ENCODE assay signal across 3 cellular contexts in genomic region chr6:34025851-34026250, GRCh38.
TF ChIP-seq lines count a peak whose summit lies in the region.

No MANE protein-coding gene starts in this region.

TF ChIP-seq in SK-N-SH, 30 proteins besides CTCF, POLR2A, EP300 and RAD21:
- TF ChIP-seq GABPA (IDR thresholded peaks at IDR 0.05; ENCODE audit: low read depth), result no peak
- peak; percentile 80 for TF ChIP-seq GATA2 (CRISPR knock-in tag; IDR thresholded peaks at IDR 0.05)
- TF ChIP-seq ZBTB33 (IDR thresholded peaks at IDR 0.05; ENCODE audit: borderline replicate concordance, low read depth), result no peak
- no peak for TF ChIP-seq MXI1 (IDR thresholded peaks at IDR 0.05; ENCODE audit: low read depth, low read length)
- TF ChIP-seq MAX (IDR thresholded peaks at IDR 0.05; ENCODE audit: low read depth), result no peak
- TF ChIP-seq NFIC (IDR thresholded peaks at IDR 0.05; ENCODE audit: borderline replicate concordance), result no peak
- TF ChIP-seq POLR2AphosphoS5 (IDR thresholded peaks at IDR 0.05; ENCODE audit: low read depth, low read length), result no peak
- 0 out of 2 replicates have a peak, but pooled peaks have one; percentile 11 for TF ChIP-seq FOXJ3 (CRISPR knock-in tag; IDR thresholded peaks at IDR 0.05)
- no peak for TF ChIP-seq CHD2 (IDR thresholded peaks at IDR 0.05; ENCODE audit: low read length, partially characterized antibody)
- no peak for TF ChIP-seq RFX5 (IDR thresholded peaks at IDR 0.05; ENCODE audit: low read length)
- TF ChIP-seq USF1 (IDR thresholded peaks at IDR 0.05; ENCODE audit: borderline replicate concordance, low read depth), result no peak
- TF ChIP-seq TEAD4 (IDR thresholded peaks at IDR 0.05; ENCODE audit: borderline replicate concordance, insufficient read depth), result no peak
- TF ChIP-seq SIN3A (IDR thresholded peaks at IDR 0.05; ENCODE audit: borderline replicate concordance, low read depth, low read length), result no peak

TF ChIP-seq in SK-N-SH treated with all-trans-retinoic acid at 6 μM for 48 hours, 23 proteins besides CTCF, POLR2A, EP300 and RAD21:
- TF ChIP-seq PATZ1 (CRISPR knock-in tag; IDR thresholded peaks at IDR 0.05; ENCODE audit: borderline replicate concordance) (no peak), SNAI2 (CRISPR knock-in tag; IDR thresholded peaks at IDR 0.05) (no peak), TOX (CRISPR knock-in tag; IDR thresholded peaks at IDR 0.05; ENCODE audit: borderline replicate concordance) (no peak), OSR1 (CRISPR knock-in tag; IDR thresholded peaks at IDR 0.05) (no peak), CREB5 (CRISPR knock-in tag; IDR thresholded peaks at IDR 0.05; ENCODE audit: low read depth) (no peak), ISL1 (CRISPR knock-in tag; IDR thresholded peaks at IDR 0.05) (no peak), TCF4 (CRISPR knock-in tag; IDR thresholded peaks at IDR 0.05; ENCODE audit: borderline replicate concordance) (no peak), BACH2 (CRISPR knock-in tag; IDR thresholded peaks at IDR 0.05; ENCODE audit: borderline replicate concordance) (no peak), ZNF565 (CRISPR knock-in tag; conservative IDR thresholded peaks at IDR 0.05; ENCODE audit: low read depth) (no peak), PPARA (CRISPR knock-in tag; IDR thresholded peaks at IDR 0.05; ENCODE audit: borderline replicate concordance) (no peak), ESRRG (CRISPR knock-in tag; IDR thresholded peaks at IDR 0.05) (no peak), ZNF70 (CRISPR knock-in tag; IDR thresholded peaks at IDR 0.05) (no peak), ZFP3 (CRISPR knock-in tag; IDR thresholded peaks at IDR 0.05) (no peak), RARB (CRISPR knock-in tag; IDR thresholded peaks at IDR 0.05) (no peak), ZNF8 (CRISPR knock-in tag; IDR thresholded peaks at IDR 0.05) (no peak), ARNTL (CRISPR knock-in tag; IDR thresholded peaks at IDR 0.05; ENCODE audit: borderline replicate concordance, low read depth) (no peak)

TF ChIP-seq in HepG2, 621 proteins besides CTCF, POLR2A, EP300 and RAD21:
- TF ChIP-seq ATF7 (IDR thresholded peaks at IDR 0.05), result no peak
- no peak for TF ChIP-seq ATF7 (CRISPR knock-in tag; IDR thresholded peaks at IDR 0.05)
- TF ChIP-seq ZMYM4 (CRISPR knock-in tag; IDR thresholded peaks at IDR 0.05), result no peak
- no peak for TF ChIP-seq ERF (CRISPR knock-in tag; IDR thresholded peaks at IDR 0.05)
- no peak for TF ChIP-seq KLF9 (CRISPR knock-in tag; IDR thresholded peaks at IDR 0.05; ENCODE audit: low read depth)
